20 cellular contexts compared by ENCODE assay signal in genomic region chr5:120432861-120433260, GRCh38. TPM values are rescaled to one million over a fixed set of nuclear protein-coding genes. Genes with fewer than 3 reads are reported as not detected.
DNase-seq lines count a peak whose midpoint lies in the region; ATAC-seq and TF ChIP-seq lines count a peak whose summit lies in the region.
"Had no signal": no experiment of that assay in that cellular context is flagged by ENCODE, and none has a peak within 500 bp of the region (broad histone marks: within the 10 kb centered on the region; RNA-seq: fewer than 3 reads in every experiment).

No MANE protein-coding gene starts in this region.

- peaks cover 6% of the 10 kb centered on the region for H3K36me3 Mint-ChIP-seq in mesothelial cell of epicardium
- H3K36me3 Mint-ChIP-seq: CD4-positive, CD25-positive, alpha-beta regulatory T cell; CD8-positive, alpha-beta T cell had no signal

- peaks cover 40% of the 10 kb centered on the region for H3K9me3 Mint-ChIP-seq in mesothelial cell of epicardium

- H3K4me3 ChIP-seq in gastrocnemius medialis, result no peak overlapping the region
- H3K4me3 ChIP-seq: BLaER1, GM12878, GM23338 had no signal

- H3K4me1 ChIP-seq in gastrocnemius medialis, result peaks cover 24 to 34% of the 10 kb centered on the region in 2 donors
- H3K4me1 ChIP-seq: BLaER1 had no signal

- no peak overlapping the region for H3K4me3 Mint-ChIP-seq in mesothelial cell of epicardium
- H3K4me3 Mint-ChIP-seq: B cell; CD4-positive, CD25-positive, alpha-beta regulatory T cell; CD8-positive, alpha-beta T cell; GM23338; H9 had no signal

- H3K27me3 Mint-ChIP-seq in mesothelial cell of epicardium (ENCODE audit: low read depth), result no peaks in the 10 kb centered on the region
- H3K27me3 Mint-ChIP-seq: CD4-positive, CD25-positive, alpha-beta regulatory T cell had no signal

- in situ Hi-C loops in gastrocnemius medialis (cut with MboI; ENCODE audit: low sequenced_read_pairs in 4 of 4), result no loop called here

- H3K36me3 ChIP-seq in gastrocnemius medialis, result no peaks in the 10 kb centered on the region
- H3K36me3 ChIP-seq: BLaER1 had no signal

- H3K27me3 ChIP-seq in gastrocnemius medialis, result no peaks in the 10 kb centered on the region
- H3K27me3 ChIP-seq: BLaER1 had no signal

- no peak for TF ChIP-seq POLR2A in gastrocnemius medialis (IDR thresholded peaks at IDR 0.05)

- no peak overlapping the region for H3K27ac Mint-ChIP-seq in mesothelial cell of epicardium
- H3K27ac Mint-ChIP-seq: B cell; CD4-positive, CD25-positive, alpha-beta regulatory T cell; CD8-positive, alpha-beta T cell; GM23338; H9 had no signal

- intact Hi-C loops in gastrocnemius medialis (cut with DNase I; ENCODE audit: low total_unique reads), result no loop called here

- ATAC-seq in gastrocnemius medialis (no peak), esophagus mucosa (no peak)
- ATAC-seq: CD8-positive, alpha-beta T cell; GM12878; GM23338; HCT116 had no signal

- H3K4me1 Mint-ChIP-seq in mesothelial cell of epicardium, result no peaks in the 10 kb centered on the region
- H3K4me1 Mint-ChIP-seq: B cell; CD4-positive, CD25-positive, alpha-beta regulatory T cell; GM23338; H9 had no signal

- H3K27ac ChIP-seq in gastrocnemius medialis, result peak overlapping the region in 3 of 4 donors; percentile 65 to 70 (median 67)
- H3K27ac ChIP-seq: 22Rv1, BLaER1, C4-2B had no signal

- DNase-seq in COLO829 (ENCODE audit: low spot score) (peak; percentile 27), foreskin melanocyte (peak; percentile 56), gastrocnemius medialis (no peak), mesothelial cell of epicardium (ENCODE audit: low spot score in 2 of 2, unreplicated experiment in 2 of 2) (no peak), kidney glomerular epithelial cell (lab: John Stamatoyannopoulos, UW) (no peak)
- DNase-seq: CD4-positive, CD25-positive, alpha-beta regulatory T cell; CD8-positive, alpha-beta T cell; DMS 273 treated with DMSO at 0.1 percent for 48 hours; DMS79; EL; GDM1; H9 had no signal

- no peaks in the 10 kb centered on the region for H3K9me3 ChIP-seq in gastrocnemius medialis

- TF ChIP-seq CTCF in gastrocnemius medialis (IDR thresholded peaks at IDR 0.05 in 4 of 5, conservative IDR thresholded peaks at IDR 0.05 in 1 of 5), result no peak
- TF ChIP-seq CTCF in mesothelial cell of epicardium (IDR thresholded peaks at IDR 0.05; ENCODE audit: unreplicated experiment), result no peak

RNA-seq across cellular contexts. Expression of gene PRR16, which starts 31.2 kb away (rescaled TPM):
- total RNA-seq in gastrocnemius medialis (1 to 10 TPM in 3 of 4 donors, under 1 TPM in 1; 0.66 to 3.9 (median 2.6) TPM), mesothelial cell of epicardium (1.9 to 2.7 TPM (median 2.1 TPM) in 3 replicates), esophagus mucosa (0.44 TPM)
- total RNA-seq: B cell; CD4-positive, CD25-positive, alpha-beta regulatory T cell; CD8-positive, alpha-beta T cell; GM12878 had no signal

Comparison
In these comparisons a context has a peak if more than half of its experiments do, and no peak if none do; other contexts are left out.
1. DNase-seq: peak in COLO829 (single experiment) and foreskin melanocyte (single experiment); none in gastrocnemius medialis (0 of 2), mesothelial cell of epicardium (0 of 2) and kidney glomerular epithelial cell (single experiment).